ENCODE assay signal across 25 cellular contexts in genomic region chr4:62288803-62289541, GRCh38.
A peak's percentile ranks its signal among the peaks of the same experiment; 100 is the strongest.
DNase-seq lines count a peak whose midpoint lies in the region; ATAC-seq and TF ChIP-seq lines count a peak whose summit lies in the region.
"Had no signal": no experiment of that assay in that cellular context is flagged by ENCODE, and none has a peak within 500 bp of the region (broad histone marks: within the 10 kb centered on the region; RNA-seq: fewer than 3 reads in every experiment).

No MANE protein-coding gene starts in this region.

- no peaks in the 10 kb centered on the region for H3K27me3 Mint-ChIP-seq in activated CD4-positive, alpha-beta memory T cell treated with anti-CD3 and anti-CD28 coated beads, Interleukin-2, amount 10 ng/mL, durations not matched to agents 7 days and 5 days
- H3K27me3 Mint-ChIP-seq: activated CD4-positive, alpha-beta memory T cell treated with anti-CD3 and anti-CD28 coated beads for 36 hours; activated naive CD8-positive, alpha-beta T cell treated with anti-CD3 and anti-CD28 coated beads, Interleukin-2, amount 10 ng/mL, durations not matched to agents 7 days and 5 days; B cell had no signal

- no peak overlapping the region for H3K4me3 Mint-ChIP-seq in activated CD4-positive, alpha-beta memory T cell treated with anti-CD3 and anti-CD28 coated beads, Interleukin-2, amount 10 ng/mL, durations not matched to agents 7 days and 5 days
- H3K4me3 Mint-ChIP-seq: activated CD4-positive, alpha-beta memory T cell treated with anti-CD3 and anti-CD28 coated beads for 36 hours; activated naive CD8-positive, alpha-beta T cell treated with anti-CD3 and anti-CD28 coated beads, Interleukin-2, amount 10 ng/mL, durations not matched to agents 7 days and 5 days; B cell; immature natural killer cell; nephron progenitor cell had no signal

- POLR2A ChIA-PET in activated CD4-positive, alpha-beta memory T cell treated with anti-CD3 and anti-CD28 coated beads, Interleukin-2, amount 10 ng/mL, durations not matched to agents 7 days and 5 days (lab: Charles Lee), result no interaction called here

- TF ChIP-seq CTCF in smooth muscle cell (IDR thresholded peaks at IDR 0.05; ENCODE audit: borderline replicate concordance, insufficient read depth, poor library complexity, severe bottlenecking), result no peak

- no peaks in the 10 kb centered on the region for H3K9me3 Mint-ChIP-seq in activated CD4-positive, alpha-beta memory T cell treated with anti-CD3 and anti-CD28 coated beads, Interleukin-2, amount 10 ng/mL, durations not matched to agents 7 days and 5 days
- H3K9me3 Mint-ChIP-seq: activated naive CD8-positive, alpha-beta T cell treated with anti-CD3 and anti-CD28 coated beads, Interleukin-2, amount 10 ng/mL, durations not matched to agents 7 days and 5 days; nephron progenitor cell had no signal

- no peak for TF ChIP-seq POLR2A in erythroblast (IDR thresholded peaks at IDR 0.05; ENCODE audit: low read length)

- no peaks in the 10 kb centered on the region for H3K4me1 Mint-ChIP-seq in activated CD4-positive, alpha-beta memory T cell treated with anti-CD3 and anti-CD28 coated beads, Interleukin-2, amount 10 ng/mL, durations not matched to agents 7 days and 5 days
- H3K4me1 Mint-ChIP-seq: activated naive CD8-positive, alpha-beta T cell treated with anti-CD3 and anti-CD28 coated beads, Interleukin-2, amount 10 ng/mL, durations not matched to agents 7 days and 5 days; B cell; immature natural killer cell; nephron progenitor cell had no signal

- H3K4me3 ChIP-seq in smooth muscle cell, result no peak overlapping the region
- H3K4me3 ChIP-seq: A549, mucosa of descending colon, upper lobe of left lung had no signal

- H3K79me2 ChIP-seq in smooth muscle cell (ENCODE audit: low read depth), result no peaks in the 10 kb centered on the region

- no peaks in the 10 kb centered on the region for H3K4me1 ChIP-seq in smooth muscle cell (ENCODE audit: low read depth)
- H3K4me1 ChIP-seq: A549, upper lobe of left lung had no signal

- no peak overlapping the region for H3K9ac ChIP-seq in smooth muscle cell (ENCODE audit: low read depth)

- WGBS in smooth muscle cell (ENCODE audit: low lambda C conversion rate), result 55% methylated on average over 3 of the region's 3 CpGs

- H3K27ac ChIP-seq in smooth muscle cell (ENCODE audit: low read depth), result no peak overlapping the region
- H3K27ac ChIP-seq: A549, upper lobe of left lung had no signal

- no peak overlapping the region for H3K4me2 ChIP-seq in smooth muscle cell
- H3K4me2 ChIP-seq: A549 had no signal

- no peaks in the 10 kb centered on the region for H3K27me3 ChIP-seq in smooth muscle cell (ENCODE audit: low read depth)
- H3K27me3 ChIP-seq: upper lobe of left lung had no signal

- H3K9me3 ChIP-seq in smooth muscle cell (replicated peaks; ENCODE audit: low read depth), result no peaks in the 10 kb centered on the region
- H3K9me3 ChIP-seq: A549, mucosa of descending colon, upper lobe of left lung had no signal

- no peaks in the 10 kb centered on the region for H3F3A ChIP-seq in smooth muscle cell (ENCODE audit: low read depth)

- DNase-seq in SIG-M5 treated with dmso at 0.1 percent for 504 hours (lab: John Stamatoyannopoulos, UW; ENCODE audit: unreplicated experiment), result peak; percentile 5
- DNase-seq in SIG-M5 (lab: John Stamatoyannopoulos, UW), result no peak
- DNase-seq in SK-N-DZ (ENCODE audit: low spot score), result peak; percentile 76
- peak; percentile 26 to 45 for DNase-seq in erythroblast (lab: John Stamatoyannopoulos, UW)
- no peak for DNase-seq in smooth muscle cell (lab: John Stamatoyannopoulos, UW; ENCODE audit: unreplicated experiment)
- DNase-seq in activated CD4-positive, alpha-beta memory T cell treated with anti-CD3 and anti-CD28 coated beads, Interleukin-2, amount 10 ng/mL, durations not matched to agents 7 days and 5 days, result no peak
- DNase-seq: activated CD4-positive, alpha-beta memory T cell treated with anti-CD3 and anti-CD28 coated beads for 36 hours; activated effector memory CD4-positive, alpha-beta T cell treated with Interleukin-2 at 50 U/mL for 16 hours; activated naive CD8-positive, alpha-beta T cell treated with anti-CD3 and anti-CD28 coated beads, Interleukin-2, amount 10 ng/mL, durations not matched to agents 7 days and 5 days; DMS53; effector CD4-positive, alpha-beta T cell; foreskin melanocyte; GDM1; hippocampal formation; immature natural killer cell; mucosa of descending colon; NCI-H1105 treated with DMSO at 0.1 percent for 48 hours; nephron progenitor cell; stimulated activated CD8-positive, alpha-beta memory T cell treated with anti-CD3 and anti-CD28 coated beads, Interleukin-4, amount 100 ng/mL, for 48 hours; upper lobe of left lung had no signal

- CTCF ChIA-PET in activated CD4-positive, alpha-beta memory T cell treated with anti-CD3 and anti-CD28 coated beads, Interleukin-2, amount 10 ng/mL, durations not matched to agents 7 days and 5 days (lab: Charles Lee), result no interaction called here

- H2AFZ ChIP-seq in smooth muscle cell (ENCODE audit: low read depth), result peak overlapping the region; percentile 27

- H3K27ac Mint-ChIP-seq in activated CD4-positive, alpha-beta memory T cell treated with anti-CD3 and anti-CD28 coated beads, Interleukin-2, amount 10 ng/mL, durations not matched to agents 7 days and 5 days, result no peak overlapping the region
- H3K27ac Mint-ChIP-seq: activated CD4-positive, alpha-beta memory T cell treated with anti-CD3 and anti-CD28 coated beads for 36 hours; activated naive CD8-positive, alpha-beta T cell treated with anti-CD3 and anti-CD28 coated beads, Interleukin-2, amount 10 ng/mL, durations not matched to agents 7 days and 5 days; B cell; immature natural killer cell; nephron progenitor cell had no signal

- H4K20me1 ChIP-seq in smooth muscle cell (ENCODE audit: low read depth), result no peaks in the 10 kb centered on the region

- H3K36me3 Mint-ChIP-seq in activated CD4-positive, alpha-beta memory T cell treated with anti-CD3 and anti-CD28 coated beads, Interleukin-2, amount 10 ng/mL, durations not matched to agents 7 days and 5 days (ENCODE audit: low read depth), result no peaks in the 10 kb centered on the region
- H3K36me3 Mint-ChIP-seq: activated CD4-positive, alpha-beta memory T cell treated with anti-CD3 and anti-CD28 coated beads for 36 hours; activated naive CD8-positive, alpha-beta T cell treated with anti-CD3 and anti-CD28 coated beads, Interleukin-2, amount 10 ng/mL, durations not matched to agents 7 days and 5 days; immature natural killer cell had no signal

- H3K36me3 ChIP-seq in smooth muscle cell (ENCODE audit: low read depth), result no peaks in the 10 kb centered on the region
- H3K36me3 ChIP-seq: upper lobe of left lung had no signal

- no peak for ATAC-seq in GM21528 (IDR thresholded peaks at IDR 0.05; ENCODE audit: low FRiP score, unreplicated experiment)
- ATAC-seq in GM21619 (IDR thresholded peaks at IDR 0.05; ENCODE audit: unreplicated experiment), result no peak
- ATAC-seq: A549, esophagus mucosa, mucosa of descending colon had no signal

Comparison
In these comparisons a context has a peak if more than half of its experiments do, and no peak if none do; other contexts are left out.
1. DNase-seq: peak in SIG-M5 treated with dmso at 0.1 percent for 504 hours (single experiment), SK-N-DZ (single experiment) and erythroblast (2 of 2); none in SIG-M5 (single experiment), smooth muscle cell (single experiment) and activated CD4-positive, alpha-beta memory T cell treated with anti-CD3 and anti-CD28 coated beads, Interleukin-2, amount 10 ng/mL, durations not matched to agents 7 days and 5 days (single experiment).